Comparison of ENCODE assay signal across 21 cellular contexts in genomic region chr13:111245781-111246384, GRCh38.
DNase-seq lines count a peak whose midpoint lies in the region; TF ChIP-seq lines count a peak whose summit lies in the region.
"Had no signal": no experiment of that assay in that cellular context is flagged by ENCODE, and none has a peak within 500 bp of the region (broad histone marks: within the 10 kb centered on the region; RNA-seq: fewer than 3 reads in every experiment).

No MANE protein-coding gene starts in this region.

- TF ChIP-seq CTCF in AG09319 (IDR thresholded peaks at IDR 0.05; ENCODE audit: low read depth, low read length): no peak
- no peak for TF ChIP-seq CTCF in cardiac fibroblast (IDR thresholded peaks at IDR 0.05; ENCODE audit: low read depth, low read length)
- TF ChIP-seq CTCF in GM20000 (IDR thresholded peaks at IDR 0.05; ENCODE audit: extremely low read depth, missing control alignments): no peak

- H3K9ac ChIP-seq in GM23248: no peak overlapping the region

- H2AFZ ChIP-seq in GM23248: no peak overlapping the region

- 79 to 81% methylated on average over 5 of the region's 5 CpGs for WGBS in GM23248 (ENCODE audit: low coverage in 1 of 2, low lambda C conversion rate in 2 of 2, missing lambda C conversion rate in 2 of 2), 2 experiments

- H3K4me2 ChIP-seq in GM23248 (ENCODE audit: unreplicated experiment): no peak overlapping the region

- peaks cover 17% of the 10 kb centered on the region; the same call in 1 of the 2 replicates for H3K36me3 ChIP-seq in GM23248 (ENCODE audit: low read depth)

- peaks cover 11% of the 10 kb centered on the region; the same call in 1 of the 2 replicates for H3F3A ChIP-seq in GM23248 (ENCODE audit: insufficient read depth)

- H3K9me2 ChIP-seq in GM23248 (ENCODE audit: insufficient read depth): no peaks in the 10 kb centered on the region

- H3K4me1 ChIP-seq in GM23248 (ENCODE audit: insufficient read depth): peaks cover 7% of the 10 kb centered on the region; the same call in 1 of the 2 replicates

- H3K27ac ChIP-seq in GM23248: 0 out of 2 replicates have a peak overlapping the region, but pooled peaks have one; percentile 2

- no peaks in the 10 kb centered on the region for H3K27me3 ChIP-seq in GM23248 (replicated peaks; ENCODE audit: insufficient read depth)

- H4K20me1 ChIP-seq in GM23248 (ENCODE audit: insufficient read depth): no peaks in the 10 kb centered on the region

- no peaks in the 10 kb centered on the region for H3K9me3 ChIP-seq in GM23248 (ENCODE audit: low read depth)

- H3K79me2 ChIP-seq in GM23248 (ENCODE audit: insufficient read depth): peaks cover 60% of the 10 kb centered on the region

- DNase-seq in AG09319 (ENCODE audit: extremely low read depth, low read depth): peak; percentile 76
- peak; percentile 53 for DNase-seq in GM23248
- DNase-seq in cardiac fibroblast (ENCODE audit: low read depth in 2 of 2): peak; percentile 19 to 40
- peak; percentile 38 for DNase-seq in iris pigment epithelial cell (ENCODE audit: low read depth)
- DNase-seq in NCI-H2227 (lab: John Stamatoyannopoulos, UW; ENCODE audit: unreplicated experiment): no peak
- DNase-seq in activated effector memory CD4-positive, alpha-beta T cell treated with Interleukin-2 at 50 U/mL for 16 hours: no peak
- no peak for DNase-seq in GM20000 (ENCODE audit: low spot score)
- DNase-seq: activated B cell treated with CpG ODN at 0.5 μM for 24 hours; activated CD8-positive, alpha-beta T cell treated with anti-CD3 and anti-CD28 coated beads for 36 hours; activated naive CD4-positive, alpha-beta T cell; aorta; CD8-positive, alpha-beta T cell; DMS153; HFFc6; hypothalamus; NCI-H1105 treated with DMSO at 0.1 percent for 48 hours; NCI-H2081; nephron progenitor cell; posterior cingulate gyrus; Right ventricle myocardium superior; T-helper 9 cell had no signal

- in situ Hi-C loops in GM23248 (cut with MboI): no loop called here

- no peak overlapping the region for H3K4me3 ChIP-seq in GM23248
- H3K4me3 ChIP-seq in cardiac fibroblast (replicated peaks in 1 of 2; ENCODE audit: low read depth in 2 of 2, low read length in 2 of 2): no peak overlapping the region

Comparison
In these comparisons a context has a peak if more than half of its experiments do, and no peak if none do; other contexts are left out.
1. DNase-seq: peak in AG09319 (single experiment), GM23248 (single experiment), cardiac fibroblast (2 of 2) and iris pigment epithelial cell (single experiment); none in NCI-H2227 (single experiment), activated effector memory CD4-positive, alpha-beta T cell treated with Interleukin-2 at 50 U/mL for 16 hours (single experiment) and GM20000 (single experiment).